Comparison of ENCODE assay signal across 2 cellular contexts in genomic region chr22:42880815-42881214, GRCh38.
TF ChIP-seq lines count a peak whose summit lies in the region.

No MANE protein-coding gene starts in this region.

TF ChIP-seq in SK-N-SH, 30 proteins besides CTCF, POLR2A, EP300 and RAD21 (continued from another document):
- TF ChIP-seq REST (IDR thresholded peaks at IDR 0.05; ENCODE audit: low read depth, low read length) (no peak), NFIC (IDR thresholded peaks at IDR 0.05; ENCODE audit: borderline replicate concordance) (no peak), FOXM1 (IDR thresholded peaks at IDR 0.05; ENCODE audit: low read depth) (no peak), JUND (IDR thresholded peaks at IDR 0.05) (no peak)

TF ChIP-seq in SK-N-SH treated with all-trans-retinoic acid at 6 μM for 48 hours, 23 proteins besides CTCF, POLR2A, EP300 and RAD21 (continued from another document):
- no peak for TF ChIP-seq SNAI2 (CRISPR knock-in tag; IDR thresholded peaks at IDR 0.05)
- no peak for TF ChIP-seq TOX (CRISPR knock-in tag; IDR thresholded peaks at IDR 0.05; ENCODE audit: borderline replicate concordance)
TF ChIP-seq in SK-N-SH treated with all-trans-retinoic acid at 6 μM for 48 hours: peak in this region for 0.
